ENCODE assay signal across 13 cellular contexts in genomic region chr1:39272791-39273071, GRCh38.
DNase-seq lines count a peak whose midpoint lies in the region; ATAC-seq and TF ChIP-seq lines count a peak whose summit lies in the region.
"Had no signal": no experiment of that assay in that cellular context is flagged by ENCODE, and none has a peak within 500 bp of the region (broad histone marks: within the 10 kb centered on the region; RNA-seq: fewer than 3 reads in every experiment).

No MANE protein-coding gene starts in this region.

- H3K4me3 ChIP-seq in CD4-positive, CD25-positive, alpha-beta regulatory T cell (ENCODE audit: low read depth, low read length) = peak overlapping the region; percentile 10
- H3K4me3 ChIP-seq in GM06990 (replicated peaks; ENCODE audit: low read depth, low read length) (peak overlapping the region; percentile 16; the same call in 1 of the 2 replicates), dorsolateral prefrontal cortex (peak overlapping the region; percentile 4 to 74 (median 53)), H7 (ENCODE audit: insufficient read depth, low read depth, low read length) (no peak overlapping the region)
- H3K4me3 ChIP-seq: GM23338, mucosa of descending colon had no signal

- H3K9me3 ChIP-seq in CD4-positive, CD25-positive, alpha-beta regulatory T cell (ENCODE audit: control insufficient read depth in 2 of 2, low read length in 2 of 2) = no peaks in the 10 kb centered on the region
- H3K9me3 ChIP-seq: mucosa of descending colon had no signal

- no peaks in the 10 kb centered on the region for H3K27me3 ChIP-seq in CD4-positive, CD25-positive, alpha-beta regulatory T cell (ENCODE audit: control insufficient read depth, insufficient read depth, low read length)
- H3K27me3 ChIP-seq in GM06990 (replicated peaks; ENCODE audit: control insufficient read depth, insufficient read depth, low read length) (no peaks in the 10 kb centered on the region), dorsolateral prefrontal cortex (no peaks in the 10 kb centered on the region), H7 (ENCODE audit: control insufficient read depth, insufficient read depth, low read length) (no peaks in the 10 kb centered on the region)

- peaks cover 46% of the 10 kb centered on the region for H3K4me1 ChIP-seq in CD4-positive, CD25-positive, alpha-beta regulatory T cell (ENCODE audit: control insufficient read depth, insufficient read depth, low read length, poor library complexity, severe bottlenecking)

- peaks cover 12% of the 10 kb centered on the region for H3K36me3 ChIP-seq in CD4-positive, CD25-positive, alpha-beta regulatory T cell (ENCODE audit: control insufficient read depth, insufficient read depth, low read length)
- H3K36me3 ChIP-seq in GM06990 (ENCODE audit: control insufficient read depth, insufficient read depth, low read length) (peaks cover 1% of the 10 kb centered on the region; the same call in 1 of the 2 replicates), H7 (replicated peaks; ENCODE audit: control insufficient read depth, insufficient read depth, low read length) (peaks cover 3% of the 10 kb centered on the region)

- peak overlapping the region in 1 of 4 donors; percentile 30 for H3K4me3 Mint-ChIP-seq in CD4-positive, CD25-positive, alpha-beta regulatory T cell
- H3K4me3 Mint-ChIP-seq: GM23338; T-helper 2 cell treated with Interferon-gamma antibody and Interleukin-4, amounts not matched to agents 5 μg/mL and 100 μg/mL, for 36 hours had no signal

- H3K9me3 Mint-ChIP-seq in CD4-positive, CD25-positive, alpha-beta regulatory T cell = no peaks in the 10 kb centered on the region
- H3K9me3 Mint-ChIP-seq: GM23338; T-helper 2 cell treated with Interferon-gamma antibody and Interleukin-4, amounts not matched to agents 5 μg/mL and 100 μg/mL, for 36 hours had no signal

- no peak for TF ChIP-seq CTCF in GM06990 (IDR thresholded peaks at IDR 0.05; ENCODE audit: insufficient read depth, low read length, poor library complexity, severe bottlenecking)
- TF ChIP-seq CTCF in dorsolateral prefrontal cortex (IDR thresholded peaks at IDR 0.05 in 54 of 56, conservative IDR thresholded peaks at IDR 0.05 in 2 of 56; ENCODE audit: low read depth in 1 of 56, partially characterized antibody in 56 of 56) = no peak

- intact Hi-C loops in dorsolateral prefrontal cortex (cut with DNase I) = loop anchor here in 1 of 2 donors (5.0 kb wide), 1 partner anchor 135 kb away; no protein-coding TSS in a partner anchor

- peaks cover 25% of the 10 kb centered on the region for H3K36me3 Mint-ChIP-seq in CD4-positive, CD25-positive, alpha-beta regulatory T cell

- H3K27me3 Mint-ChIP-seq in CD4-positive, CD25-positive, alpha-beta regulatory T cell = no peaks in the 10 kb centered on the region

- no peak for ATAC-seq in CD4-positive, CD25-positive, alpha-beta regulatory T cell (ENCODE audit: low read depth in 2 of 2)
- no peak for ATAC-seq in HG03280 (IDR thresholded peaks at IDR 0.05; ENCODE audit: unreplicated experiment)

- peak overlapping the region; percentile 21 to 82 (median 69) for H3K27ac Mint-ChIP-seq in CD4-positive, CD25-positive, alpha-beta regulatory T cell
- H3K27ac Mint-ChIP-seq: GM23338 had no signal

- no peak for DNase-seq in CD4-positive, CD25-positive, alpha-beta regulatory T cell
- DNase-seq in GM06990 (ENCODE audit: extremely low read depth, insufficient read length) = no peak
- peak in 1 of 10 donors; percentile 9 for DNase-seq in dorsolateral prefrontal cortex
- DNase-seq in pons (ENCODE audit: low spot score) = peak; percentile 91
- no peak for DNase-seq in T-helper 9 cell
- no peak for DNase-seq in DMS153 (lab: John Stamatoyannopoulos, UW)
- DNase-seq in H7 = no peak
- DNase-seq: NK-92 treated with Interleukin-12 subunit alpha and Interleukin-12 subunit beta, amount 100 ng/mL, for 24 hours; stimulated activated CD4-positive, alpha-beta T cell treated with anti-CD3 and anti-CD28 coated beads, Interleukin-2, amount 100 ng/mL, for 48 hours had no signal

- H3K4me1 Mint-ChIP-seq in CD4-positive, CD25-positive, alpha-beta regulatory T cell = peaks cover 48 to 85% (median 74%) of the 10 kb centered on the region in 4 donors

- H3K27ac ChIP-seq in CD4-positive, CD25-positive, alpha-beta regulatory T cell (ENCODE audit: insufficient read depth, low read length, poor library complexity, severe bottlenecking) = no peak overlapping the region
- peak overlapping the region; percentile 46 to 97 (median 91) for H3K27ac ChIP-seq in dorsolateral prefrontal cortex
